In the genomic region with DNA sequence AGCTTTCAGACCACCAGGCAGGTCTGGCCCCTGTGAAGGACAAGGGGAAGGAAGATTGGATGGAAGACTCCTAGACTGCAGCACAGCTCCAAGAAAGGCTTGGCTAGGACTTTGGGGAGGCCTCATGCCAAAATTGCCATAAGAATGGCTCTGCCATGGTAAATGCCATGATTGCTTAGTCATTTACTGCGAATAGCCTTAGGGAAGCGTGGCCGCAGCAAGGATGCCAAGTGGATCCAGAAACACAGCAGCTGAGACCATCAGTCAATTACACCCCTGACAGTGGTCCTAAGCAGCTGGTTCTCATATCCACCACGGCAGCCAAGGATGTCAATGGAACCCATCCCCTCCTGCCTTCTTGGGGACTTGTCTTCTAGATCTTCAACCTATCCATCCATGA, we compare ENCODE assay signal across 24 cellular contexts.
"Had no signal": no experiment of that assay in that cellular context is flagged by ENCODE, and none has a peak within 500 bp of the region (broad histone marks: within the 10 kb centered on the region; RNA-seq: fewer than 3 reads in every experiment).

No MANE protein-coding gene starts in this region.

- H3K4me3 ChIP-seq: esophagus squamous epithelium, hepatocyte, left ventricle myocardium inferior, lower lobe of right lung, skin epidermis, stomach, thoracic aorta, transverse colon had no signal

- H3K36me3 Mint-ChIP-seq: memory B cell; mesothelial cell of epicardium; stimulated activated naive B cell treated with anti-CD40 and anti-IgM and Interleukin-4, amounts not matched to agents 10 μg/mL and 1 μg/mL and 100 μg/mL, for 72 hours had no signal

- ATAC-seq: effector memory CD8-positive, alpha-beta T cell; left cardiac atrium; lower lobe of right lung; naive thymus-derived CD4-positive, alpha-beta T cell; sciatic nerve; stimulated activated naive B cell treated with anti-CD40 and anti-IgM and Interleukin-4, amounts not matched to agents 10 μg/mL and 1 μg/mL and 100 μg/mL, for 72 hours had no signal

- H3K9me3 ChIP-seq: esophagus squamous epithelium, lower lobe of right lung, neutrophil, stomach, thoracic aorta, transverse colon had no signal

- H3K27me3 Mint-ChIP-seq: dendritic cell treated with granulocyte-macrophage colony-stimulating factor and Interleukin-4, amounts not matched to agents 40 ng/mL and 50 ng/mL, for 4 days; memory B cell; stimulated activated naive B cell treated with anti-CD40 and anti-IgM and Interleukin-4, amounts not matched to agents 10 μg/mL and 1 μg/mL and 100 μg/mL, for 72 hours had no signal

- H3K4me1 ChIP-seq: esophagus squamous epithelium, left ventricle myocardium inferior, lower lobe of right lung, stomach, transverse colon had no signal

- H3K4me3 Mint-ChIP-seq: dendritic cell treated with granulocyte-macrophage colony-stimulating factor and Interleukin-4, amounts not matched to agents 40 ng/mL and 50 ng/mL, for 4 days; effector memory CD8-positive, alpha-beta T cell; memory B cell; mesothelial cell of epicardium; naive thymus-derived CD4-positive, alpha-beta T cell; nephron progenitor cell; stimulated activated naive B cell treated with anti-CD40 and anti-IgM and Interleukin-4, amounts not matched to agents 10 μg/mL and 1 μg/mL and 100 μg/mL, for 72 hours had no signal

- H3K9me3 Mint-ChIP-seq: dendritic cell treated with granulocyte-macrophage colony-stimulating factor and Interleukin-4, amounts not matched to agents 40 ng/mL and 50 ng/mL, for 4 days; effector memory CD8-positive, alpha-beta T cell; stimulated activated naive B cell treated with anti-CD40 and anti-IgM and Interleukin-4, amounts not matched to agents 10 μg/mL and 1 μg/mL and 100 μg/mL, for 72 hours had no signal

- H3K27me3 ChIP-seq: esophagus squamous epithelium, hepatocyte, neutrophil, stomach, transverse colon had no signal

- H3K36me3 ChIP-seq: esophagus squamous epithelium, left ventricle myocardium inferior, lower lobe of right lung, neutrophil, stomach, thoracic aorta, transverse colon had no signal

- H3K27ac Mint-ChIP-seq: dendritic cell treated with granulocyte-macrophage colony-stimulating factor and Interleukin-4, amounts not matched to agents 40 ng/mL and 50 ng/mL, for 4 days; effector memory CD8-positive, alpha-beta T cell; memory B cell; mesothelial cell of epicardium; naive thymus-derived CD4-positive, alpha-beta T cell; nephron progenitor cell; stimulated activated naive B cell treated with anti-CD40 and anti-IgM and Interleukin-4, amounts not matched to agents 10 μg/mL and 1 μg/mL and 100 μg/mL, for 72 hours had no signal

- H3K27ac ChIP-seq: esophagus squamous epithelium, hepatocyte, left ventricle myocardium inferior, lower lobe of right lung, neutrophil, skin epidermis, stomach, thoracic aorta, transverse colon had no signal

- H3K4me1 Mint-ChIP-seq: memory B cell; naive thymus-derived CD4-positive, alpha-beta T cell; stimulated activated naive B cell treated with anti-CD40 and anti-IgM and Interleukin-4, amounts not matched to agents 10 μg/mL and 1 μg/mL and 100 μg/mL, for 72 hours had no signal

- DNase-seq: effector memory CD8-positive, alpha-beta T cell; esophagus squamous epithelium; foreskin fibroblast; head of caudate nucleus; kidney; left cardiac atrium; left ventricle myocardium inferior; lower lobe of right lung; naive thymus-derived CD4-positive, alpha-beta T cell; nephron progenitor cell; stimulated activated CD4-positive, alpha-beta T cell treated with anti-CD3 and anti-CD28 coated beads, Interleukin-2, amount 100 ng/mL, for 24 hours; stimulated activated CD4-positive, alpha-beta T cell treated with anti-CD3 and anti-CD28 coated beads, Interleukin-4, amount 100 ng/mL, for 4 hours; stimulated activated naive B cell treated with anti-CD40 and anti-IgM and Interleukin-4, amounts not matched to agents 10 μg/mL and 1 μg/mL and 100 μg/mL, for 72 hours; stomach; substantia nigra; transverse colon had no signal
